In genomic region chr9:16627967-16628366, GRCh38 we compare ENCODE assay signal across 10 cellular contexts.
DNase-seq lines count a peak whose midpoint lies in the region; ATAC-seq and TF ChIP-seq lines count a peak whose summit lies in the region.
"Had no signal": no experiment of that assay in that cellular context is flagged by ENCODE, and none has a peak within 500 bp of the region (broad histone marks: within the 10 kb centered on the region; RNA-seq: fewer than 3 reads in every experiment).

No MANE protein-coding gene starts in this region.

- H3K9me3 ChIP-seq in A673 (ENCODE audit: low read depth, low read length, poor library complexity, severe bottlenecking) = no peaks in the 10 kb centered on the region
- H3K9me3 ChIP-seq in HUES6 (ENCODE audit: control insufficient read depth, insufficient read depth, low read depth, low read length) = no peaks in the 10 kb centered on the region
- H3K9me3 ChIP-seq in mesodermal cell (ENCODE audit: control insufficient read depth, low read length) = no peaks in the 10 kb centered on the region

- POLR2A ChIA-PET in A673 (lab: Charles Lee; ENCODE audit: low non-redundant PET) (no interaction called here), GM10248 (lab: Yijun Ruan, JAX) (no interaction called here)

- intact Hi-C loops in A673 (cut with micrococcal nuclease; ENCODE audit: unreplicated experiment) = no loop called here

- DNase-seq in A673 (ENCODE audit: low spot score) (peak; percentile 7), cardiac fibroblast (ENCODE audit: low read depth in 2 of 2) (peak; percentile 93 to 98), NCI-H510A (lab: John Stamatoyannopoulos, UW) (no peak), GM10248 (ENCODE audit: extremely low spot score) (no peak)
- DNase-seq: activated T-cell treated with anti-CD3 and anti-CD28 coated beads, Interleukin-2, amount 50 U/mL, for 48 hours had no signal

- no peak for ATAC-seq in HG03354 (IDR thresholded peaks at IDR 0.05; ENCODE audit: poor library complexity, severe bottlenecking, unreplicated experiment)
- no peak for ATAC-seq in HG03135 (IDR thresholded peaks at IDR 0.05; ENCODE audit: unreplicated experiment)

- H3K27ac ChIP-seq in A673 (ENCODE audit: low read depth, low read length, poor library complexity, severe bottlenecking) = no peak overlapping the region
- H3K27ac ChIP-seq in HUES6 (ENCODE audit: low read depth, low read length) = no peak overlapping the region
- H3K27ac ChIP-seq in mesodermal cell (ENCODE audit: low read depth, low read length, severe bottlenecking) = peak overlapping the region; percentile 92
- H3K27ac ChIP-seq: C4-2B had no signal

- H3K4me1 ChIP-seq in A673 (ENCODE audit: insufficient read depth, low read length, poor library complexity, severe bottlenecking) (no peaks in the 10 kb centered on the region), HUES6 (ENCODE audit: control insufficient read depth, insufficient read depth, low read length) (peaks cover 51% of the 10 kb centered on the region), mesodermal cell (ENCODE audit: control insufficient read depth, insufficient read depth, low read length, poor library complexity, severe bottlenecking) (peaks cover 48% of the 10 kb centered on the region)

- WGBS in mesodermal cell (ENCODE audit: insufficient coverage in 2 of 2), 2 experiments = 85 to 87% methylated on average over 5 to 6 of the region's 6 CpGs

- CTCF ChIA-PET in A673 (lab: Charles Lee) (no interaction called here), GM10248 (lab: Yijun Ruan, JAX) (interaction anchor here (1.4 kb wide), 1 partner anchor 16 kb away, joined by 4 read pairs; no protein-coding TSS in a partner anchor)

- TF ChIP-seq CTCF in A673 (conservative IDR thresholded peaks at IDR 0.05; ENCODE audit: low read depth, low read length) (no peak), cardiac fibroblast (IDR thresholded peaks at IDR 0.05; ENCODE audit: low read depth, low read length) (no peak), GM10248 (IDR thresholded peaks at IDR 0.05; ENCODE audit: control extremely low read depth, extremely low read depth, low read depth, missing control alignments) (no peak)

- no TSS peak for BruUV-seq in A673 (replicated peaks; lab: Mats Ljungman, UMichigan)

- H3K36me3 ChIP-seq in A673 (ENCODE audit: insufficient read depth, low read length, poor library complexity, severe bottlenecking) (no peaks in the 10 kb centered on the region), HUES6 (ENCODE audit: control insufficient read depth, insufficient read depth, low read length) (no peaks in the 10 kb centered on the region), mesodermal cell (ENCODE audit: control insufficient read depth, insufficient read depth, low read length) (no peaks in the 10 kb centered on the region)

- no peak overlapping the region for H3K4me3 ChIP-seq in A673 (ENCODE audit: low read depth, low read length, poor library complexity, severe bottlenecking)
- no peak overlapping the region for H3K4me3 ChIP-seq in HUES6 (ENCODE audit: low read depth, low read length)
- no peak overlapping the region for H3K4me3 ChIP-seq in cardiac fibroblast (replicated peaks in 1 of 2; ENCODE audit: low read depth in 2 of 2, low read length in 2 of 2)
- H3K4me3 ChIP-seq in mesodermal cell (ENCODE audit: extremely low read depth, insufficient read depth, low read length, poor library complexity, severe bottlenecking) = no peak overlapping the region

- H3K9ac ChIP-seq in HUES6 (ENCODE audit: low read length) = peak overlapping the region; percentile 19

- no peaks in the 10 kb centered on the region for H3K27me3 ChIP-seq in A673 (replicated peaks; ENCODE audit: insufficient read depth, low read depth, low read length, poor library complexity)
- H3K27me3 ChIP-seq in HUES6 (ENCODE audit: control insufficient read depth, insufficient read depth, low read length) = no peaks in the 10 kb centered on the region

Comparison
In these comparisons a context has a peak if more than half of its experiments do, and no peak if none do; other contexts are left out.
1. DNase-seq: peak in A673 (single experiment) and cardiac fibroblast (2 of 2); none in NCI-H510A (single experiment) and GM10248 (single experiment).